Comparison of ENCODE assay signal across 8 cellular contexts in the genomic region with DNA sequence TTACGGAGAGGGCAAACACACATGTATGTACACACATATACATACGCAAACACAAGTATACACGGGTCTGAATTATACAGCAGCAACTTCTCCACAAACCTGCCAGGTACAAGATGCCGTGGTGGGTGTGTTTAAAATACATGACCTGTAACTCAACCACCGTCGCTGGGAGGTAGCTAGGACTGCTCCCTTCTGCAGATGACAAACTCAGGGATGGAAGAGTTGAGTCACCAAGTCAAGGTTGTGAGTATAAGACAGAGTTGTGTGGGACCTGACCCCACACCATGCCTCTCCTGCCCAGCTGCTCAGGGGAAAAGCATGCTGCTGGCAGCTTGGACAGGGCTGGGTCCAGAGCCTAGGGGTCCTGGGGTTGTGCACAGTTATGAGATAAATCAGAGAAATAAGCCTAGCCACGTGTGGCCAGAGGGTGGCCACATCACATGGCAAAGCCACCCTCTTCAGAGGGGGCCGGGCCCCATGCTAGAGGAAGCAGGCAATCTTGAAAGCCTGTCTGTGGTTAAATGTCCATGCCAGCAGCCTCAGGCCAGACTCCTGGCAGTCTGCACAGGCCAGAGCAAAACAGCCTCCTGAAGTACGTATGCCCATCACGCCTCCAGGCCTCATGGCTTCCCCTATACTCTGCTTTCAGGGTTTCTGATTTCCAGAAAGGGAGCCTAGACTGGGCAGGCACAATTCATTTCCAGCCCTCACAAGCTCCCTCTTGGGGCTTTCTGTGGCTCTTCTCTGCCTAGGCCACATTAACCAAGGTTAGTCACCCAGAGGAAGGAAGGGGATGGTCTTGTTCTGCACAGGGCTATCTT.
A peak's percentile ranks its signal among the peaks of the same experiment; 100 is the strongest.
DNase-seq lines count a peak whose midpoint lies in the region; ATAC-seq and TF ChIP-seq lines count a peak whose summit lies in the region.

No MANE protein-coding gene starts in this region.

- H2AFZ ChIP-seq in Loucy (ENCODE audit: low read length) (no peak overlapping the region), neural progenitor cell (replicated peaks) (no peak overlapping the region)

- H3K36me3 Mint-ChIP-seq in CD4-positive, alpha-beta T cell (ENCODE audit: low read depth) = peaks cover 21% of the 10 kb centered on the region
- peaks cover 0 to 5% (median 0%) of the 10 kb centered on the region in 3 donors for H3K36me3 Mint-ChIP-seq in naive thymus-derived CD8-positive, alpha-beta T cell
- H3K36me3 Mint-ChIP-seq in neural progenitor cell = no peaks in the 10 kb centered on the region
- H3K36me3 Mint-ChIP-seq in endothelial cell (ENCODE audit: low read depth, unreplicated experiment) = no peaks in the 10 kb centered on the region

- peaks cover 56% of the 10 kb centered on the region for H3K4me1 Mint-ChIP-seq in CD4-positive, alpha-beta T cell (ENCODE audit: low read depth)
- H3K4me1 Mint-ChIP-seq in naive thymus-derived CD8-positive, alpha-beta T cell = peaks cover 34 to 72% (median 67%) of the 10 kb centered on the region in 4 donors
- H3K4me1 Mint-ChIP-seq in neural progenitor cell (peaks cover 39% of the 10 kb centered on the region), endothelial cell (ENCODE audit: unreplicated experiment) (peaks cover 23% of the 10 kb centered on the region)

- peak overlapping the region; percentile 73 for H3K27ac Mint-ChIP-seq in CD4-positive, alpha-beta T cell
- H3K27ac Mint-ChIP-seq in naive thymus-derived CD8-positive, alpha-beta T cell = peak overlapping the region in 7 of 10 donors; percentile 4 to 70 (median 58)
- H3K27ac Mint-ChIP-seq in neural progenitor cell (no peak overlapping the region), endothelial cell (ENCODE audit: unreplicated experiment) (no peak overlapping the region)

- H3K79me2 ChIP-seq in Loucy (ENCODE audit: insufficient read depth, low read length) = peaks cover 96% of the 10 kb centered on the region
- H3K79me2 ChIP-seq in neural progenitor cell (ENCODE audit: low read depth) = peaks cover 3% of the 10 kb centered on the region

- no peak overlapping the region for H3K4me3 Mint-ChIP-seq in CD4-positive, alpha-beta T cell
- H3K4me3 Mint-ChIP-seq in naive thymus-derived CD8-positive, alpha-beta T cell = peak overlapping the region in 2 of 10 donors; percentile 18 to 65
- no peak overlapping the region for H3K4me3 Mint-ChIP-seq in neural progenitor cell
- H3K4me3 Mint-ChIP-seq in endothelial cell (ENCODE audit: unreplicated experiment) = no peak overlapping the region

- DNase-seq in CD4-positive, alpha-beta T cell = peak in 1 of 10 experiments; percentile 12
- DNase-seq in adipocyte (ENCODE audit: low read depth) = peak; percentile 71
- no peak for DNase-seq in naive thymus-derived CD8-positive, alpha-beta T cell
- DNase-seq in neural progenitor cell (ENCODE audit: low spot score) = no peak
- DNase-seq in endothelial cell (ENCODE audit: low spot score) = no peak
- DNase-seq in HPDE6-E6E7 (ENCODE audit: extremely low spot score) = no peak

- H3K9me2 ChIP-seq in Loucy (replicated peaks; ENCODE audit: low read depth, low read length) = no peaks in the 10 kb centered on the region

- no peak overlapping the region for H3K27ac ChIP-seq in CD4-positive, alpha-beta T cell (ENCODE audit: low read depth, low read length)
- no peak overlapping the region for H3K27ac ChIP-seq in neural progenitor cell

- ATAC-seq in CD4-positive, alpha-beta T cell (ENCODE audit: poor library complexity) = peak; percentile 68
- peak; percentile 48 for ATAC-seq in GM19467 (IDR thresholded peaks at IDR 0.05; ENCODE audit: unreplicated experiment)
- peak; percentile 49 to 62 for ATAC-seq in naive thymus-derived CD8-positive, alpha-beta T cell

- CTCF ChIA-PET in CD4-positive, alpha-beta T cell (lab: Charles Lee) = interaction anchor here (1.5 kb wide), 1 partner anchor 17 kb away, joined by 3 read pairs; no protein-coding TSS in a partner anchor

- no peak for TF ChIP-seq CTCF in CD4-positive, alpha-beta T cell (IDR thresholded peaks at IDR 0.05)
- peak; percentile 50 for TF ChIP-seq CTCF in Loucy (conservative IDR thresholded peaks at IDR 0.05; ENCODE audit: low read length)
- no peak for TF ChIP-seq CTCF in neural progenitor cell (IDR thresholded peaks at IDR 0.05)
- TF ChIP-seq CTCF in endothelial cell (IDR thresholded peaks at IDR 0.05; ENCODE audit: unreplicated experiment) = no peak

- no peaks in the 10 kb centered on the region for H3K9me3 Mint-ChIP-seq in CD4-positive, alpha-beta T cell
- no peaks in the 10 kb centered on the region for H3K9me3 Mint-ChIP-seq in naive thymus-derived CD8-positive, alpha-beta T cell
- no peaks in the 10 kb centered on the region for H3K9me3 Mint-ChIP-seq in neural progenitor cell
- H3K9me3 Mint-ChIP-seq in endothelial cell (ENCODE audit: unreplicated experiment) = no peaks in the 10 kb centered on the region

- H3K4me2 ChIP-seq in Loucy (ENCODE audit: low read depth, low read length, poor library complexity, severe bottlenecking) (peak overlapping the region; percentile 43), neural progenitor cell (no peak overlapping the region)

- intact Hi-C loops in CD4-positive, alpha-beta T cell (cut with DNase I, micrococcal nuclease) = no loop called here

- peaks cover 5% of the 10 kb centered on the region; the same call in 1 of the 2 replicates for H3K36me3 ChIP-seq in Loucy (ENCODE audit: insufficient read depth, low read length)
- H3K36me3 ChIP-seq in adipocyte (ENCODE audit: control insufficient read depth, insufficient read depth, low read length, severe bottlenecking) = no peaks in the 10 kb centered on the region
- no peaks in the 10 kb centered on the region for H3K36me3 ChIP-seq in neural progenitor cell

- peak overlapping the region; percentile 40 for H3K9ac ChIP-seq in Loucy (ENCODE audit: low read depth, low read length, poor library complexity, severe bottlenecking)
- H3K9ac ChIP-seq in adipocyte (ENCODE audit: low read length) = no peak overlapping the region
- no peak overlapping the region for H3K9ac ChIP-seq in neural progenitor cell

- H3K27me3 ChIP-seq in CD4-positive, alpha-beta T cell (ENCODE audit: control insufficient read depth, insufficient read depth, low read length) = no peaks in the 10 kb centered on the region
- H3K27me3 ChIP-seq in Loucy (ENCODE audit: insufficient read depth, low read length, poor library complexity, severe bottlenecking) (no peaks in the 10 kb centered on the region), adipocyte (replicated peaks; ENCODE audit: control insufficient read depth, insufficient read depth, low read length) (no peaks in the 10 kb centered on the region), neural progenitor cell (no peaks in the 10 kb centered on the region)

- H3K4me1 ChIP-seq in Loucy (ENCODE audit: insufficient read depth, low read length, poor library complexity, severe bottlenecking) = peaks cover 66% of the 10 kb centered on the region
- peaks cover 27% of the 10 kb centered on the region for H3K4me1 ChIP-seq in adipocyte (ENCODE audit: control insufficient read depth, insufficient read depth, low read length)
- H3K4me1 ChIP-seq in neural progenitor cell = peaks cover 22% of the 10 kb centered on the region

- no peaks in the 10 kb centered on the region for H3K27me3 Mint-ChIP-seq in CD4-positive, alpha-beta T cell
- H3K27me3 Mint-ChIP-seq in naive thymus-derived CD8-positive, alpha-beta T cell = no peaks in the 10 kb centered on the region
- H3K27me3 Mint-ChIP-seq in neural progenitor cell (ENCODE audit: insufficient read depth, low read depth) = peaks cover 2% of the 10 kb centered on the region
- H3K27me3 Mint-ChIP-seq in endothelial cell (ENCODE audit: unreplicated experiment) = peaks cover 16% of the 10 kb centered on the region

- no peaks in the 10 kb centered on the region for H3K9me3 ChIP-seq in CD4-positive, alpha-beta T cell (ENCODE audit: control insufficient read depth, low read length)
- H3K9me3 ChIP-seq in Loucy (ENCODE audit: insufficient read depth, low read depth, low read length) (no peaks in the 10 kb centered on the region), adipocyte (ENCODE audit: control insufficient read depth, low read length) (no peaks in the 10 kb centered on the region), neural progenitor cell (ENCODE audit: low read depth) (no peaks in the 10 kb centered on the region)

- H3F3A ChIP-seq in Loucy (ENCODE audit: low read depth) = no peaks in the 10 kb centered on the region
- H3F3A ChIP-seq in neural progenitor cell (ENCODE audit: low read depth) = peaks cover 11% of the 10 kb centered on the region

- POLR2A ChIA-PET in CD4-positive, alpha-beta T cell (lab: Charles Lee) = interaction anchor here (1.2 kb wide), 1 partner anchor 9 kb away, joined by 3 read pairs; no protein-coding TSS in a partner anchor
- POLR2A ChIA-PET in naive thymus-derived CD8-positive, alpha-beta T cell (lab: Charles Lee) = interaction anchor here (0.8 kb wide), 1 partner anchor 33 kb away, joined by 3 read pairs; no protein-coding TSS in a partner anchor

- peak overlapping the region; percentile 14 for H3K4me3 ChIP-seq in Loucy (ENCODE audit: low read length, poor library complexity, severe bottlenecking)
- H3K4me3 ChIP-seq in adipocyte (ENCODE audit: low read length) = no peak overlapping the region
- H3K4me3 ChIP-seq in neural progenitor cell = no peak overlapping the region

- peaks cover 65% of the 10 kb centered on the region for H4K20me1 ChIP-seq in Loucy (ENCODE audit: insufficient read depth, low read length, poor library complexity, severe bottlenecking)
- peaks cover 92% of the 10 kb centered on the region for H4K20me1 ChIP-seq in neural progenitor cell (ENCODE audit: low read depth)

Comparison
In these comparisons a context has a peak if more than half of its experiments do, and no peak if none do; other contexts are left out.
1. H3K27ac Mint-ChIP-seq: peak in CD4-positive, alpha-beta T cell (single experiment) and naive thymus-derived CD8-positive, alpha-beta T cell (7 of 10); none in neural progenitor cell (single experiment) and endothelial cell (single experiment).
2. Peak in every context shown above with its lines, with median percentiles within 50 percentile points of each other: ATAC-seq.